14 cellular contexts compared by ENCODE assay signal in genomic region chr3:95356764-95357501, GRCh38.
A peak's percentile ranks its signal among the peaks of the same experiment; 100 is the strongest.
DNase-seq lines count a peak whose midpoint lies in the region; ATAC-seq and TF ChIP-seq lines count a peak whose summit lies in the region.
"Had no signal": no experiment of that assay in that cellular context is flagged by ENCODE, and none has a peak within 500 bp of the region (broad histone marks: within the 10 kb centered on the region; RNA-seq: fewer than 3 reads in every experiment).

No MANE protein-coding gene starts in this region.

- H3K9me3 Mint-ChIP-seq in endothelial cell (ENCODE audit: unreplicated experiment), result no peaks in the 10 kb centered on the region

- peaks cover 7% of the 10 kb centered on the region for H3K4me1 ChIP-seq in neuron (ENCODE audit: insufficient read depth, low read length)

- no peak for TF ChIP-seq CTCF in endothelial cell (IDR thresholded peaks at IDR 0.05; ENCODE audit: unreplicated experiment)

- DNase-seq in hippocampal formation (lab: John Stamatoyannopoulos, UW), result no peak
- DNase-seq in amygdala (lab: John Stamatoyannopoulos, UW), result no peak
- DNase-seq in endothelial cell (ENCODE audit: low spot score), result no peak
- DNase-seq: CD8-positive, alpha-beta T cell; H7; islet precursor cell; NCI-H1694 treated with DMSO at 0.1 percent for 48 hours; T-helper 2 cell had no signal

- no peaks in the 10 kb centered on the region for H3K36me3 ChIP-seq in neuron (ENCODE audit: insufficient read depth, low read length)

- ATAC-seq in GM19025 (IDR thresholded peaks at IDR 0.05; ENCODE audit: low read depth, unreplicated experiment) (peak; percentile 56), HG02678 (IDR thresholded peaks at IDR 0.05; ENCODE audit: unreplicated experiment) (peak; percentile 81), HG03565 (IDR thresholded peaks at IDR 0.05; ENCODE audit: unreplicated experiment) (peak; percentile 37), HG03097 (IDR thresholded peaks at IDR 0.05; ENCODE audit: low FRiP score, unreplicated experiment) (no peak)
- ATAC-seq: CD8-positive, alpha-beta T cell had no signal

- no peaks in the 10 kb centered on the region for H3K9me3 ChIP-seq in neuron (ENCODE audit: low read length)

- no peaks in the 10 kb centered on the region for H3K36me3 Mint-ChIP-seq in endothelial cell (ENCODE audit: low read depth, unreplicated experiment)
- H3K36me3 Mint-ChIP-seq: CD8-positive, alpha-beta T cell had no signal

- H3K27ac Mint-ChIP-seq in endothelial cell (ENCODE audit: unreplicated experiment), result no peak overlapping the region
- H3K27ac Mint-ChIP-seq: CD8-positive, alpha-beta T cell had no signal

- no peaks in the 10 kb centered on the region for H3K27me3 Mint-ChIP-seq in endothelial cell (ENCODE audit: unreplicated experiment)

- H3K4me1 Mint-ChIP-seq in endothelial cell (ENCODE audit: unreplicated experiment), result peaks cover 2% of the 10 kb centered on the region

- H2AFZ ChIP-seq in neuron (ENCODE audit: low read depth, low read length), result peak overlapping the region; percentile 58

- H3K4me3 ChIP-seq in neuron (ENCODE audit: low read length), result no peak overlapping the region
- H3K4me3 ChIP-seq: coronary artery had no signal

- no peaks in the 10 kb centered on the region for H3K27me3 ChIP-seq in neuron (ENCODE audit: insufficient read depth, low read length)

- no peak overlapping the region for H3K4me3 Mint-ChIP-seq in endothelial cell (ENCODE audit: unreplicated experiment)
- H3K4me3 Mint-ChIP-seq: CD8-positive, alpha-beta T cell had no signal
